In the genomic region with DNA sequence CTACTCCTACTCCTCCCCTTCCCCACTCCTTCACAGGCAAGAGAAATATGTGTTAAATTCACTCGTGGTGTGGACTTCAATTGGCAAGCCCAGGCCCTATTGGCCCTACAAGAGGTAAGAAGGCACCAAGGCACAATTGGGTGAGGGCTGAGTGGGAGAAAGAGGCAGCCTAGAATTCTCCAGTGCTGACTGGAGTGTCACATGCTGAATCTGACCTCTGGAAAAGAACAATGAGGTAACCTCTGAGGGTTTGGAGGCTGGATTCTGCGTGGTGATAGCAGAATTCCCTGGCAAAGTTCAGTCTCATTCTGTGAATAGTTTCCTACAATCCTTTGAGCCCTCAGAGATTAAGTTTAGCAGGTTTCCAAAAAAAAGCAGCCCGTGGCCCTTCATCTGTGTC, we compare ENCODE assay signal across 16 cellular contexts. TPM values are rescaled to one million over a fixed set of nuclear protein-coding genes. Genes with fewer than 3 reads are reported as not detected.
DNase-seq lines count a peak whose midpoint lies in the region; ATAC-seq, FAIRE-seq and TF ChIP-seq lines count a peak whose summit lies in the region.
"Had no signal": no experiment of that assay in that cellular context is flagged by ENCODE, and none has a peak within 500 bp of the region (broad histone marks: within the 10 kb centered on the region; RNA-seq: fewer than 3 reads in every experiment).

No MANE protein-coding gene starts in this region.

- H3K4me3 ChIP-seq in astrocyte (ENCODE audit: insufficient read depth, low read depth, low read length) (no peak overlapping the region), fibroblast of the aortic adventitia (ENCODE audit: low read depth, low read length) (no peak overlapping the region), neural progenitor cell (no peak overlapping the region)
- H3K4me3 ChIP-seq: PC-9 had no signal

- H3K4me1 ChIP-seq in astrocyte (ENCODE audit: insufficient read depth, low read length) (no peaks in the 10 kb centered on the region), neural progenitor cell (peaks cover 33% of the 10 kb centered on the region)

- H3K36me3 ChIP-seq in astrocyte (ENCODE audit: insufficient read depth, low read length): no peaks in the 10 kb centered on the region
- H3K36me3 ChIP-seq in neural progenitor cell: peaks cover 15% of the 10 kb centered on the region

- no peak for ATAC-seq in stimulated activated effector memory CD8-positive, alpha-beta T cell treated with anti-CD3 and anti-CD28 coated beads, Interleukin-12 subunit alpha, Interleukin-12 subunit beta, amount 100 ng/mL, for 72 hours

- in situ Hi-C loops in ACHN (cut with HindIII; ENCODE audit: low pct_ligation_motif_present, low pct_unique_long_range_greater_than_20kb, low sequenced_read_pairs): no loop called here

- POLR2A ChIA-PET in RWPE1 (lab: Yijun Ruan, JAX; ENCODE audit: low non-redundant PET): no interaction called here

- no peak overlapping the region for H3K4me2 ChIP-seq in astrocyte (ENCODE audit: low read length)
- peak overlapping the region; percentile 45 for H3K4me2 ChIP-seq in neural progenitor cell
- H3K4me2 ChIP-seq: PC-9 had no signal

- H3K79me2 ChIP-seq in astrocyte (ENCODE audit: insufficient read depth, low read length) (peaks cover 40% of the 10 kb centered on the region), neural progenitor cell (ENCODE audit: low read depth) (peaks cover 43% of the 10 kb centered on the region)

- H3K27ac ChIP-seq in RWPE1 (0 out of 2 replicates have a peak overlapping the region, but pooled peaks have one; percentile 21), astrocyte (ENCODE audit: low read depth, low read length) (no peak overlapping the region), neural progenitor cell (peak overlapping the region; percentile 70)
- H3K27ac ChIP-seq: PC-9 had no signal

- TF ChIP-seq CTCF in RWPE1 (conservative IDR thresholded peaks at IDR 0.05; ENCODE audit: low read depth) (no peak), astrocyte (IDR thresholded peaks at IDR 0.05; ENCODE audit: insufficient read depth, low read depth, low read length) (no peak), fibroblast of the aortic adventitia (IDR thresholded peaks at IDR 0.05; ENCODE audit: insufficient read depth, low read length) (no peak), neural progenitor cell (IDR thresholded peaks at IDR 0.05) (no peak)

- H4K20me1 ChIP-seq in astrocyte (ENCODE audit: insufficient read depth, low read length): peaks cover 3% of the 10 kb centered on the region
- peaks cover 21% of the 10 kb centered on the region for H4K20me1 ChIP-seq in neural progenitor cell (ENCODE audit: low read depth)

- H3K9me3 ChIP-seq in astrocyte (ENCODE audit: insufficient read depth, low read depth, low read length) (no peaks in the 10 kb centered on the region), neural progenitor cell (ENCODE audit: low read depth) (peaks cover 9% of the 10 kb centered on the region)
- H3K9me3 ChIP-seq: Caco-2 had no signal

- CTCF ChIA-PET in RWPE1 (lab: Yijun Ruan, JAX): no interaction called here

- H3K4me1 Mint-ChIP-seq in astrocyte (ENCODE audit: low read depth, unreplicated experiment): peaks cover 8% of the 10 kb centered on the region
- H3K4me1 Mint-ChIP-seq in neural progenitor cell: peaks cover 39% of the 10 kb centered on the region
- peaks cover 6% of the 10 kb centered on the region for H3K4me1 Mint-ChIP-seq in stimulated activated effector memory CD8-positive, alpha-beta T cell treated with anti-CD3 and anti-CD28 coated beads, Interleukin-12 subunit alpha, Interleukin-12 subunit beta, amount 100 ng/mL, for 72 hours

- H3K27ac Mint-ChIP-seq in astrocyte (ENCODE audit: unreplicated experiment) (peak overlapping the region; percentile 23), neural progenitor cell (peak overlapping the region; percentile 59)
- no peak overlapping the region for H3K27ac Mint-ChIP-seq in stimulated activated effector memory CD8-positive, alpha-beta T cell treated with anti-CD3 and anti-CD28 coated beads, Interleukin-12 subunit alpha, Interleukin-12 subunit beta, amount 100 ng/mL, for 72 hours
- H3K27ac Mint-ChIP-seq: B cell; CD4-positive, CD25-positive, alpha-beta regulatory T cell had no signal

- H3K4me3 Mint-ChIP-seq in astrocyte (ENCODE audit: unreplicated experiment) (no peak overlapping the region), neural progenitor cell (no peak overlapping the region)
- H3K4me3 Mint-ChIP-seq in stimulated activated effector memory CD8-positive, alpha-beta T cell treated with anti-CD3 and anti-CD28 coated beads, Interleukin-12 subunit alpha, Interleukin-12 subunit beta, amount 100 ng/mL, for 72 hours: no peak overlapping the region
- H3K4me3 Mint-ChIP-seq: B cell; CD4-positive, CD25-positive, alpha-beta regulatory T cell had no signal

- H3K36me3 Mint-ChIP-seq in astrocyte (ENCODE audit: low read depth, unreplicated experiment) (peaks cover 2% of the 10 kb centered on the region), neural progenitor cell (peaks cover 72% of the 10 kb centered on the region)
- H3K36me3 Mint-ChIP-seq in stimulated activated effector memory CD8-positive, alpha-beta T cell treated with anti-CD3 and anti-CD28 coated beads, Interleukin-12 subunit alpha, Interleukin-12 subunit beta, amount 100 ng/mL, for 72 hours: peaks cover 38% of the 10 kb centered on the region
- H3K36me3 Mint-ChIP-seq: CD4-positive, CD25-positive, alpha-beta regulatory T cell had no signal

- H3K9me3 Mint-ChIP-seq in astrocyte (ENCODE audit: unreplicated experiment) (no peaks in the 10 kb centered on the region), neural progenitor cell (peaks cover 26% of the 10 kb centered on the region)
- H3K9me3 Mint-ChIP-seq in stimulated activated effector memory CD8-positive, alpha-beta T cell treated with anti-CD3 and anti-CD28 coated beads, Interleukin-12 subunit alpha, Interleukin-12 subunit beta, amount 100 ng/mL, for 72 hours: peaks cover 4% of the 10 kb centered on the region

- peaks cover 46% of the 10 kb centered on the region for H3F3A ChIP-seq in neural progenitor cell (ENCODE audit: low read depth)

- no peaks in the 10 kb centered on the region for H3K27me3 ChIP-seq in astrocyte (ENCODE audit: insufficient read depth, low read length)
- H3K27me3 ChIP-seq in neural progenitor cell: no peaks in the 10 kb centered on the region

- no peak overlapping the region for H2AFZ ChIP-seq in astrocyte (ENCODE audit: low read depth, low read length)
- no peak overlapping the region for H2AFZ ChIP-seq in neural progenitor cell (replicated peaks)
- H2AFZ ChIP-seq: PC-9 had no signal

- DNase-seq in RWPE1 (ENCODE audit: low spot score) (no peak), astrocyte (ENCODE audit: low read depth) (peak; percentile 40), fibroblast of the aortic adventitia (ENCODE audit: low read depth) (peak; percentile 79), neural progenitor cell (ENCODE audit: low spot score) (no peak), HCEC 1CT (no peak), ACHN (no peak)
- no peak for DNase-seq in stimulated activated effector memory CD8-positive, alpha-beta T cell treated with anti-CD3 and anti-CD28 coated beads, Interleukin-12 subunit alpha, Interleukin-12 subunit beta, amount 100 ng/mL, for 72 hours (ENCODE audit: low spot score in 2 of 2)
- DNase-seq: Caco-2; CD4-positive, CD25-positive, alpha-beta regulatory T cell; DMS153; MM.1S; NCI-H1092 treated with DMSO at 0.1 percent for 48 hours; NCI-H510A treated with DMSO at 0.1 percent for 48 hours; PC-9 had no signal

- H3K9ac ChIP-seq in astrocyte (ENCODE audit: low read length): no peak overlapping the region
- H3K9ac ChIP-seq in neural progenitor cell: no peak overlapping the region

- H3K27me3 Mint-ChIP-seq in astrocyte (ENCODE audit: low read depth, unreplicated experiment): no peaks in the 10 kb centered on the region
- H3K27me3 Mint-ChIP-seq in neural progenitor cell (ENCODE audit: insufficient read depth, low read depth): peaks cover 4% of the 10 kb centered on the region
- H3K27me3 Mint-ChIP-seq: CD4-positive, CD25-positive, alpha-beta regulatory T cell had no signal

- no peak for FAIRE-seq in astrocyte (lab: Jason Lieb, UNC)
- FAIRE-seq: H54 had no signal

RNA-seq across cellular contexts. Expression of a gene that starts 6.9 kb away (rescaled TPM):
- total RNA-seq in astrocyte (0.75 and 2.7 TPM in 2 replicates), fibroblast of the aortic adventitia (ENCODE audit: low replicate concordance) (9.2 TPM in 1 of 2 replicates, not detected in the other), neural progenitor cell (ENCODE audit: low replicate concordance) (42.8 and 55.0 TPM in 2 replicates)
- total RNA-seq: B cell had no signal

RNA-seq across cellular contexts. Expression of a gene that starts 28.6 kb away (rescaled TPM):
- total RNA-seq in astrocyte: 41.9 and 42.5 TPM in 2 replicates
- total RNA-seq in fibroblast of the aortic adventitia (ENCODE audit: low replicate concordance): 16.7 and 80.8 TPM in 2 replicates
- total RNA-seq in neural progenitor cell (ENCODE audit: low replicate concordance): 5.6 and 11.6 TPM in 2 replicates

RNA-seq across cellular contexts. Expression of a gene that starts 55.2 kb away (rescaled TPM):
- total RNA-seq in astrocyte (1.2 and 2.9 TPM in 2 replicates), fibroblast of the aortic adventitia (ENCODE audit: low replicate concordance) (not detected in 2 replicates), neural progenitor cell (ENCODE audit: low replicate concordance) (46.3 and 93.5 TPM in 2 replicates)
- total RNA-seq: B cell; CD4-positive, CD25-positive, alpha-beta regulatory T cell; PC-9 had no signal

Comparison
In these comparisons a context has a peak if more than half of its experiments do, and no peak if none do; other contexts are left out.
1. DNase-seq: peak in astrocyte (single experiment) and fibroblast of the aortic adventitia (single experiment); none in RWPE1 (single experiment), neural progenitor cell (single experiment), HCEC 1CT (single experiment), ACHN (single experiment) and stimulated activated effector memory CD8-positive, alpha-beta T cell treated with anti-CD3 and anti-CD28 coated beads, Interleukin-12 subunit alpha, Interleukin-12 subunit beta, amount 100 ng/mL, for 72 hours (0 of 2).
2. RNA of a gene that starts 55.2 kb away (total RNA-seq): 46.3 to 93.5 TPM in neural progenitor cell; 1.2 to 2.9 TPM in astrocyte and not detected in fibroblast of the aortic adventitia; every median in the first group is over 10 times any median in the second.